In the genomic region with DNA sequence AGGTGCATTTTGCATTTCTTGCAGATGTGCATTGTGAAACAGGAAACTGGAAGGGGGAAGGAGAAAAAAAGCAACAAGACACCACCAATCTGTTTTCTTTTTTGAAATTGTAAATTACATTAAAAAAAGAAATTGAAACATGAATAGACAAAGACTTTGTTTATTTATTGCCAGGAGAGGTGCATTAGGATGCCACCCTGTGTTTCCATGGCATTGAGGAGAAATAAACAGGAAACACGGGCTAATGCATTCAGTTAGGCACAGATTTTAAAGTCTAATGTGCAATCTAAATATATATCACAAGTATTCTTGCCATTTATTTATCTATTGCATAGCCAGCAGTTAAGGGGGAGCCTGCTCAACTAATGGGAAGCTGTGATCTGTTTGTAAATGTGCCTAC, we compare ENCODE assay signal across 1 cellular context.
TF ChIP-seq lines count a peak whose summit lies in the region.

No MANE protein-coding gene starts in this region.

TF ChIP-seq in SK-N-SH, 30 proteins besides CTCF, POLR2A, EP300 and RAD21 (continued from another document):
- TF ChIP-seq, protein P1, sequence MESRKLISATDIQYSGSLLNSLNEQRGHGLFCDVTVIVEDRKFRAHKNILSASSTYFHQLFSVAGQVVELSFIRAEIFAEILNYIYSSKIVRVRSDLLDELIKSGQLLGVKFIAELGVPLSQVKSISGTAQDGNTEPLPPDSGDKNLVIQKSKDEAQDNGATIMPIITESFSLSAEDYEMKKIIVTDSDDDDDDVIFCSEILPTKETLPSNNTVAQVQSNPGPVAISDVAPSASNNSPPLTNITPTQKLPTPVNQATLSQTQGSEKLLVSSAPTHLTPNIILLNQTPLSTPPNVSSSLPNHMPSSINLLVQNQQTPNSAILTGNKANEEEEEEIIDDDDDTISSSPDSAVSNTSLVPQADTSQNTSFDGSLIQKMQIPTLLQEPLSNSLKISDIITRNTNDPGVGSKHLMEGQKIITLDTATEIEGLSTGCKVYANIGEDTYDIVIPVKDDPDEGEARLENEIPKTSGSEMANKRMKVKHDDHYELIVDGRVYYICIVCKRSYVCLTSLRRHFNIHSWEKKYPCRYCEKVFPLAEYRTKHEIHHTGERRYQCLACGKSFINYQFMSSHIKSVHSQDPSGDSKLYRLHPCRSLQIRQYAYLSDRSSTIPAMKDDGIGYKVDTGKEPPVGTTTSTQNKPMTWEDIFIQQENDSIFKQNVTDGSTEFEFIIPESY (IDR thresholded peaks at IDR 0.05; ENCODE audit: borderline replicate concordance, low read depth): no peak
- TF ChIP-seq, protein P2, sequence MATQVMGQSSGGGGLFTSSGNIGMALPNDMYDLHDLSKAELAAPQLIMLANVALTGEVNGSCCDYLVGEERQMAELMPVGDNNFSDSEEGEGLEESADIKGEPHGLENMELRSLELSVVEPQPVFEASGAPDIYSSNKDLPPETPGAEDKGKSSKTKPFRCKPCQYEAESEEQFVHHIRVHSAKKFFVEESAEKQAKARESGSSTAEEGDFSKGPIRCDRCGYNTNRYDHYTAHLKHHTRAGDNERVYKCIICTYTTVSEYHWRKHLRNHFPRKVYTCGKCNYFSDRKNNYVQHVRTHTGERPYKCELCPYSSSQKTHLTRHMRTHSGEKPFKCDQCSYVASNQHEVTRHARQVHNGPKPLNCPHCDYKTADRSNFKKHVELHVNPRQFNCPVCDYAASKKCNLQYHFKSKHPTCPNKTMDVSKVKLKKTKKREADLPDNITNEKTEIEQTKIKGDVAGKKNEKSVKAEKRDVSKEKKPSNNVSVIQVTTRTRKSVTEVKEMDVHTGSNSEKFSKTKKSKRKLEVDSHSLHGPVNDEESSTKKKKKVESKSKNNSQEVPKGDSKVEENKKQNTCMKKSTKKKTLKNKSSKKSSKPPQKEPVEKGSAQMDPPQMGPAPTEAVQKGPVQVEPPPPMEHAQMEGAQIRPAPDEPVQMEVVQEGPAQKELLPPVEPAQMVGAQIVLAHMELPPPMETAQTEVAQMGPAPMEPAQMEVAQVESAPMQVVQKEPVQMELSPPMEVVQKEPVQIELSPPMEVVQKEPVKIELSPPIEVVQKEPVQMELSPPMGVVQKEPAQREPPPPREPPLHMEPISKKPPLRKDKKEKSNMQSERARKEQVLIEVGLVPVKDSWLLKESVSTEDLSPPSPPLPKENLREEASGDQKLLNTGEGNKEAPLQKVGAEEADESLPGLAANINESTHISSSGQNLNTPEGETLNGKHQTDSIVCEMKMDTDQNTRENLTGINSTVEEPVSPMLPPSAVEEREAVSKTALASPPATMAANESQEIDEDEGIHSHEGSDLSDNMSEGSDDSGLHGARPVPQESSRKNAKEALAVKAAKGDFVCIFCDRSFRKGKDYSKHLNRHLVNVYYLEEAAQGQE (IDR thresholded peaks at IDR 0.05; ENCODE audit: low read depth, low read length): no peak
